ENCODE assay signal across 17 cellular contexts in genomic region chr12:50099302-50100008, GRCh38. TPM values are rescaled to one million over a fixed set of nuclear protein-coding genes. Genes with fewer than 3 reads are reported as not detected.
DNase-seq lines count a peak whose midpoint lies in the region; ATAC-seq and TF ChIP-seq lines count a peak whose summit lies in the region.
"Had no signal": no experiment of that assay in that cellular context is flagged by ENCODE, and none has a peak within 500 bp of the region (broad histone marks: within the 10 kb centered on the region; RNA-seq: fewer than 3 reads in every experiment).

No MANE protein-coding gene starts in this region.

- H3K9me3 ChIP-seq in PC-3 (ENCODE audit: low read length) = no peaks in the 10 kb centered on the region
- H3K9me3 ChIP-seq: ascending aorta, left lung had no signal

- H3K9me2 ChIP-seq in PC-3 (replicated peaks; ENCODE audit: low read length) = no peaks in the 10 kb centered on the region

- BruUV-seq in PC-3 (replicated peaks; lab: Mats Ljungman, UMichigan) = no TSS peak

- TF ChIP-seq CTCF in PC-3 (conservative IDR thresholded peaks at IDR 0.05; ENCODE audit: low read depth, low read length) (no peak), endothelial cell (IDR thresholded peaks at IDR 0.05; ENCODE audit: unreplicated experiment) (no peak), mesothelial cell of epicardium (IDR thresholded peaks at IDR 0.05; ENCODE audit: unreplicated experiment) (no peak), GM13976 (IDR thresholded peaks at IDR 0.05; ENCODE audit: borderline replicate concordance, control extremely low read depth, extremely low read depth, insufficient read depth, missing control alignments) (no peak)

- no peaks in the 10 kb centered on the region for H3K9me3 Mint-ChIP-seq in endothelial cell (ENCODE audit: unreplicated experiment)
- H3K9me3 Mint-ChIP-seq in mesothelial cell of epicardium = no peaks in the 10 kb centered on the region
- no peaks in the 10 kb centered on the region for H3K9me3 Mint-ChIP-seq in activated CD4-positive, alpha-beta memory T cell treated with anti-CD3 and anti-CD28 coated beads, Interleukin-2, amount 10 ng/mL, durations not matched to agents 7 days and 5 days
- H3K9me3 Mint-ChIP-seq: activated T-helper 1 cell treated with anti-CD3 and anti-CD28 coated beads, Interleukin-12 subunit alpha, Interleukin-12 subunit beta, Interleukin-2, Interleukin-4 antibody, amounts not matched to agents 30 ng/mL and 10 ng/mL and 1 ng/mL, durations not matched to agents 14 hours and 24 hours and 36 hours; neural progenitor cell; stimulated activated naive CD8-positive, alpha-beta T cell treated with anti-CD3 and anti-CD28 coated beads, Interleukin-15, amount 100 ng/mL, for 72 hours had no signal

- H3F3A ChIP-seq in PC-3 (ENCODE audit: low read length, unreplicated experiment) = no peaks in the 10 kb centered on the region

- no peaks in the 10 kb centered on the region for H4K20me1 ChIP-seq in PC-3 (ENCODE audit: low read length)

- no peak overlapping the region for H3K4me3 ChIP-seq in PC-3 (ENCODE audit: low read length)
- H3K4me3 ChIP-seq: ascending aorta, left lung, neural progenitor cell had no signal

- H3K36me3 Mint-ChIP-seq in endothelial cell (ENCODE audit: low read depth, unreplicated experiment) = peaks cover 55% of the 10 kb centered on the region
- peaks cover 47% of the 10 kb centered on the region for H3K36me3 Mint-ChIP-seq in mesothelial cell of epicardium
- H3K36me3 Mint-ChIP-seq in activated CD4-positive, alpha-beta memory T cell treated with anti-CD3 and anti-CD28 coated beads, Interleukin-2, amount 10 ng/mL, durations not matched to agents 7 days and 5 days (ENCODE audit: low read depth) = peaks cover 66% of the 10 kb centered on the region

- H3K4me1 ChIP-seq in PC-3 (ENCODE audit: insufficient read depth, low read length) = peaks cover 15% of the 10 kb centered on the region

- H3K4me3 Mint-ChIP-seq in endothelial cell (ENCODE audit: unreplicated experiment) (peak overlapping the region; percentile 10), mesothelial cell of epicardium (no peak overlapping the region)
- no peak overlapping the region for H3K4me3 Mint-ChIP-seq in activated CD4-positive, alpha-beta memory T cell treated with anti-CD3 and anti-CD28 coated beads, Interleukin-2, amount 10 ng/mL, durations not matched to agents 7 days and 5 days
- H3K4me3 Mint-ChIP-seq: activated CD4-positive, alpha-beta T cell treated with anti-CD3 and anti-CD28 coated beads for 36 hours; activated T-helper 1 cell treated with anti-CD3 and anti-CD28 coated beads, Interleukin-12 subunit alpha, Interleukin-12 subunit beta, Interleukin-2, Interleukin-4 antibody, amounts not matched to agents 30 ng/mL and 10 ng/mL and 1 ng/mL, durations not matched to agents 14 hours and 24 hours and 36 hours; neural progenitor cell; stimulated activated naive CD8-positive, alpha-beta T cell treated with anti-CD3 and anti-CD28 coated beads, Interleukin-15, amount 100 ng/mL, for 72 hours had no signal

- ATAC-seq in PC-3 = peak; percentile 76
- ATAC-seq: activated CD4-positive, alpha-beta T cell treated with anti-CD3 and anti-CD28 coated beads for 36 hours; left lung; stimulated activated naive CD8-positive, alpha-beta T cell treated with anti-CD3 and anti-CD28 coated beads, Interleukin-15, amount 100 ng/mL, for 72 hours had no signal

- CTCF ChIA-PET in PC-3 (lab: Charles Lee) = no interaction called here
- CTCF ChIA-PET in activated CD4-positive, alpha-beta memory T cell treated with anti-CD3 and anti-CD28 coated beads, Interleukin-2, amount 10 ng/mL, durations not matched to agents 7 days and 5 days (lab: Charles Lee) = interaction anchor here (6.5 kb wide), 1 partner anchor 12 kb away, joined by 57 read pairs; the partner anchor contains the start of gene COX14

- peaks cover 2% of the 10 kb centered on the region for H3K27me3 Mint-ChIP-seq in endothelial cell (ENCODE audit: unreplicated experiment)
- H3K27me3 Mint-ChIP-seq in mesothelial cell of epicardium (ENCODE audit: low read depth) = no peaks in the 10 kb centered on the region
- no peaks in the 10 kb centered on the region for H3K27me3 Mint-ChIP-seq in activated CD4-positive, alpha-beta memory T cell treated with anti-CD3 and anti-CD28 coated beads, Interleukin-2, amount 10 ng/mL, durations not matched to agents 7 days and 5 days
- H3K27me3 Mint-ChIP-seq: activated CD4-positive, alpha-beta T cell treated with anti-CD3 and anti-CD28 coated beads for 36 hours had no signal

- H3K27ac Mint-ChIP-seq in endothelial cell (ENCODE audit: unreplicated experiment) (no peak overlapping the region), mesothelial cell of epicardium (peak overlapping the region; percentile 7)
- H3K27ac Mint-ChIP-seq in activated CD4-positive, alpha-beta memory T cell treated with anti-CD3 and anti-CD28 coated beads, Interleukin-2, amount 10 ng/mL, durations not matched to agents 7 days and 5 days = no peak overlapping the region
- H3K27ac Mint-ChIP-seq: activated CD4-positive, alpha-beta T cell treated with anti-CD3 and anti-CD28 coated beads for 36 hours; activated T-helper 1 cell treated with anti-CD3 and anti-CD28 coated beads, Interleukin-12 subunit alpha, Interleukin-12 subunit beta, Interleukin-2, Interleukin-4 antibody, amounts not matched to agents 30 ng/mL and 10 ng/mL and 1 ng/mL, durations not matched to agents 14 hours and 24 hours and 36 hours; neural progenitor cell had no signal

- H3K36me3 ChIP-seq in PC-3 (ENCODE audit: low read depth, low read length) = peaks cover 44% of the 10 kb centered on the region

- H3K79me2 ChIP-seq in PC-3 (ENCODE audit: low read length) = no peaks in the 10 kb centered on the region

- no peak overlapping the region for H3K27ac ChIP-seq in PC-3 (ENCODE audit: low read length)
- H3K27ac ChIP-seq: C4-2B, left lung, neural progenitor cell had no signal

- no peak overlapping the region for H3K9ac ChIP-seq in PC-3 (ENCODE audit: low read length)
- H3K9ac ChIP-seq: neural progenitor cell had no signal

- POLR2A ChIA-PET in PC-3 (lab: Charles Lee; ENCODE audit: unreplicated experiment) = no interaction called here
- POLR2A ChIA-PET in activated CD4-positive, alpha-beta memory T cell treated with anti-CD3 and anti-CD28 coated beads, Interleukin-2, amount 10 ng/mL, durations not matched to agents 7 days and 5 days (lab: Charles Lee) = no interaction called here

- in situ Hi-C loops in GM13976 (cut with MboI; ENCODE audit: low sequenced_read_pairs, unreplicated experiment) = no loop called here

- H3K27me3 ChIP-seq in PC-3 (ENCODE audit: low read length) = no peaks in the 10 kb centered on the region
- H3K27me3 ChIP-seq: ascending aorta, left lung, neural progenitor cell had no signal

- DNase-seq in EH (ENCODE audit: low read depth) (peak; percentile 73), PC-3 (peak; percentile 50), endothelial cell (ENCODE audit: low spot score) (no peak), mesothelial cell of epicardium (ENCODE audit: low spot score in 2 of 2, unreplicated experiment in 2 of 2) (no peak), GM13976 (ENCODE audit: low spot score) (no peak), H4 (ENCODE audit: low spot score) (no peak), NCI-H1417 treated with DMSO at 0.1 percent for 48 hours (lab: John Stamatoyannopoulos, UW) (no peak)
- DNase-seq in activated CD4-positive, alpha-beta memory T cell treated with anti-CD3 and anti-CD28 coated beads, Interleukin-2, amount 10 ng/mL, durations not matched to agents 7 days and 5 days = no peak
- DNase-seq: activated CD4-positive, alpha-beta T cell treated with anti-CD3 and anti-CD28 coated beads for 36 hours; left lung; NCI-H345; stimulated activated naive CD8-positive, alpha-beta T cell treated with anti-CD3 and anti-CD28 coated beads, Interleukin-15, amount 100 ng/mL, for 72 hours had no signal

- intact Hi-C loops in PC-3 (cut with micrococcal nuclease) = no loop called here

- H2AFZ ChIP-seq in PC-3 (ENCODE audit: low read length) = no peak overlapping the region
- H2AFZ ChIP-seq: neural progenitor cell had no signal

- H3K4me1 Mint-ChIP-seq in endothelial cell (ENCODE audit: unreplicated experiment) (no peaks in the 10 kb centered on the region), mesothelial cell of epicardium (peaks cover 9% of the 10 kb centered on the region)
- H3K4me1 Mint-ChIP-seq in activated CD4-positive, alpha-beta memory T cell treated with anti-CD3 and anti-CD28 coated beads, Interleukin-2, amount 10 ng/mL, durations not matched to agents 7 days and 5 days = no peaks in the 10 kb centered on the region
- H3K4me1 Mint-ChIP-seq: activated CD4-positive, alpha-beta T cell treated with anti-CD3 and anti-CD28 coated beads for 36 hours had no signal

- no peak overlapping the region for H3K4me2 ChIP-seq in PC-3 (ENCODE audit: low read length)
- H3K4me2 ChIP-seq: neural progenitor cell had no signal

RNA-seq across cellular contexts. Expression of gene GPD1, which starts 4.4 kb away (rescaled TPM):
- total RNA-seq in PC-3 (2014; rRNA removed) = 0.11 and 0.40 TPM in 2 replicates
- not detected for total RNA-seq in endothelial cell (ENCODE audit: unreplicated experiment)
- total RNA-seq in mesothelial cell of epicardium = 0.72 to 1.2 TPM (median 1.1 TPM) in 3 replicates
- total RNA-seq in activated CD4-positive, alpha-beta memory T cell treated with anti-CD3 and anti-CD28 coated beads, Interleukin-2, amount 10 ng/mL, durations not matched to agents 7 days and 5 days = under 1 TPM; 0.28 to 0.40 TPM
- 0.25 TPM in 1 of 2 replicates, not detected in the other for total RNA-seq in H4 (2014; rRNA removed; shearing (Covaris generic))

RNA-seq across cellular contexts. Expression of gene COX14, which starts 12.6 kb away (rescaled TPM):
- total RNA-seq in PC-3 (2014; rRNA removed) (75.7 and 84.7 TPM in 2 replicates), endothelial cell (ENCODE audit: unreplicated experiment) (36.4 TPM), mesothelial cell of epicardium (24.2 to 25.0 TPM (median 24.8 TPM) in 3 replicates)
- 10 to 100 TPM; 53.5 to 55.3 TPM for total RNA-seq in activated CD4-positive, alpha-beta memory T cell treated with anti-CD3 and anti-CD28 coated beads, Interleukin-2, amount 10 ng/mL, durations not matched to agents 7 days and 5 days
- total RNA-seq in H4 (2014; rRNA removed; shearing (Covaris generic)) = 64.8 and 70.3 TPM in 2 replicates

RNA-seq across cellular contexts. Expression of gene SMARCD1, which starts 14.3 kb away (rescaled TPM):
- total RNA-seq in PC-3 (2014; rRNA removed) (105 and 109 TPM in 2 replicates), endothelial cell (ENCODE audit: unreplicated experiment) (101 TPM), mesothelial cell of epicardium (112 to 122 TPM (median 113 TPM) in 3 replicates)
- total RNA-seq in activated CD4-positive, alpha-beta memory T cell treated with anti-CD3 and anti-CD28 coated beads, Interleukin-2, amount 10 ng/mL, durations not matched to agents 7 days and 5 days = 10 to 100 TPM; 57.3 to 63.3 TPM
- 52.7 and 64.3 TPM in 2 replicates for total RNA-seq in H4 (2014; rRNA removed; shearing (Covaris generic))

RNA-seq across cellular contexts. Expression of gene ASIC1, which starts 42.1 kb away (rescaled TPM):
- total RNA-seq in PC-3 (2014; rRNA removed) (6.0 and 6.3 TPM in 2 replicates), endothelial cell (ENCODE audit: unreplicated experiment) (1.9 TPM), mesothelial cell of epicardium (6.1 to 7.2 TPM (median 6.6 TPM) in 3 replicates)
- under 1 TPM; 0.91 to 0.98 TPM for total RNA-seq in activated CD4-positive, alpha-beta memory T cell treated with anti-CD3 and anti-CD28 coated beads, Interleukin-2, amount 10 ng/mL, durations not matched to agents 7 days and 5 days
- 1.6 and 3.4 TPM in 2 replicates for total RNA-seq in H4 (2014; rRNA removed; shearing (Covaris generic))
- total RNA-seq: ascending aorta, Daoy had no signal

Comparison
In these comparisons a context has a peak if more than half of its experiments do, and no peak if none do; other contexts are left out.
1. DNase-seq: peak in EH (single experiment) and PC-3 (single experiment); none in endothelial cell (single experiment), mesothelial cell of epicardium (0 of 2), GM13976 (single experiment), activated CD4-positive, alpha-beta memory T cell treated with anti-CD3 and anti-CD28 coated beads, Interleukin-2, amount 10 ng/mL, durations not matched to agents 7 days and 5 days (single experiment), H4 (single experiment) and NCI-H1417 treated with DMSO at 0.1 percent for 48 hours (single experiment).